8 cellular contexts compared by ENCODE assay signal in genomic region chr5:844426-844825, GRCh38. TPM values are rescaled to one million over a fixed set of nuclear protein-coding genes. Genes with fewer than 3 reads are reported as not detected.
DNase-seq lines count a peak whose midpoint lies in the region; ATAC-seq, FAIRE-seq and TF ChIP-seq lines count a peak whose summit lies in the region.
"Not testable (repeated sequence)": the region's sequence is repeated elsewhere in the genome, so short reads cannot be mapped to it uniquely, and the experiment has no call there.
"Had no signal": no experiment of that assay in that cellular context is flagged by ENCODE, and none has a peak within 500 bp of the region (broad histone marks: within the 10 kb centered on the region; RNA-seq: fewer than 3 reads in every experiment).

No MANE protein-coding gene starts in this region.

- TF ChIP-seq CTCF in RWPE2 (IDR thresholded peaks at IDR 0.05; ENCODE audit: poor library complexity, severe bottlenecking); H1 (IDR thresholded peaks at IDR 0.05; ENCODE audit: control extremely low read depth in 1 of 3, insufficient read depth in 1 of 3, low read depth in 1 of 3, low read length in 3 of 3); right atrium auricular region (IDR thresholded peaks at IDR 0.05); tibial artery (IDR thresholded peaks at IDR 0.05): not testable (repeated sequence)

- H3K36me3 ChIP-seq in RWPE2 (ENCODE audit: low read depth); H1 (ENCODE audit: control insufficient read depth in 2 of 4, insufficient read depth in 4 of 4, low read length in 3 of 4); tibial artery: not testable (repeated sequence)
- H3K36me3 ChIP-seq in right atrium auricular region: peaks cover 10% of the 10 kb centered on the region

- not testable (repeated sequence) for H3K27me3 ChIP-seq in RWPE2 (ENCODE audit: insufficient read depth, poor library complexity, severe bottlenecking); H1 (replicated peaks in 1 of 4; ENCODE audit: control insufficient read depth in 3 of 4, extremely low read depth in 1 of 4, insufficient read depth in 3 of 4, low read length in 3 of 4); right atrium auricular region; tibial artery

- H2BK20ac ChIP-seq in H1 (ENCODE audit: low read length): not testable (repeated sequence)

- H3K9ac ChIP-seq in H1 (replicated peaks in 1 of 4; ENCODE audit: extremely low read depth in 1 of 4, low read depth in 3 of 4, low read length in 3 of 4): not testable (repeated sequence)

- H3K56ac ChIP-seq in H1 (replicated peaks; ENCODE audit: insufficient read length, low read depth, low read length): not testable (repeated sequence)

- not testable (repeated sequence) for H3K23ac ChIP-seq in H1 (ENCODE audit: insufficient read length)

- H3K79me1 ChIP-seq in H1 (ENCODE audit: low read depth, low read length): not testable (repeated sequence)

- not testable (repeated sequence) for TF ChIP-seq EP300 in H1 (IDR thresholded peaks at IDR 0.05; ENCODE audit: borderline replicate concordance in 1 of 2, low read depth in 2 of 2, low read length in 2 of 2)

- CTCF ChIA-PET in H1 (lab: Charles Lee; ENCODE audit: partially characterized antibody): interaction anchor here (0.6 to 0.7 kb wide), 2 partner anchors 18 to 85 kb away, joined by 3 read pairs; no protein-coding TSS in a partner anchor

- not testable (repeated sequence) for H3K79me2 ChIP-seq in H1 (ENCODE audit: control insufficient read depth in 1 of 2, insufficient read depth in 2 of 2, low read length in 2 of 2)

- H4K91ac ChIP-seq in H1 (replicated peaks; ENCODE audit: insufficient read length, low read length): not testable (repeated sequence)

- TF ChIP-seq RAD21 in H1 (IDR thresholded peaks at IDR 0.05 in 1 of 2, conservative IDR thresholded peaks at IDR 0.05 in 1 of 2; ENCODE audit: low read depth in 2 of 2, low read length in 2 of 2): not testable (repeated sequence)

- H2BK5ac ChIP-seq in H1 (ENCODE audit: low read depth, low read length): not testable (repeated sequence)

- H3K4ac ChIP-seq in H1 (replicated peaks; ENCODE audit: insufficient read length, low read depth, low read length): not testable (repeated sequence)

- not testable (repeated sequence) for H4K20me1 ChIP-seq in H1 (replicated peaks in 1 of 2; ENCODE audit: control insufficient read depth in 1 of 2, insufficient read depth in 2 of 2, low read length in 2 of 2)

- WGBS in H1 (ENCODE audit: extremely low coverage in 1 of 2, insufficient coverage in 1 of 2, insufficient read length in 1 of 2, insufficient replicate concordance in 2 of 2, low coverage in 1 of 2, low lambda C conversion rate in 2 of 2, missing lambda C conversion rate in 1 of 2), 2 experiments: 87% methylated on average over 12 of the region's 16 CpGs; no CpG with 5 or more reads in 1 of the 2 experiments

- H2BK15ac ChIP-seq in H1 (ENCODE audit: low read length): not testable (repeated sequence)

- H4K8ac ChIP-seq in H1 (ENCODE audit: extremely low read depth, insufficient read depth, low read length): not testable (repeated sequence)

- not testable (repeated sequence) for H3K4me3 ChIP-seq in RWPE2 (ENCODE audit: severe bottlenecking); H1 (ENCODE audit: extremely low read depth in 1 of 4, insufficient read depth in 2 of 4, low read depth in 3 of 4, low read length in 4 of 4); right atrium auricular region; tibial artery

- not testable (repeated sequence) for H2BK12ac ChIP-seq in H1 (ENCODE audit: low read depth, low read length)

- H3K27ac ChIP-seq in RWPE2 (ENCODE audit: poor library complexity, severe bottlenecking); H1 (ENCODE audit: low read depth, low read length); right atrium auricular region; tibial artery: not testable (repeated sequence)

- H3K9me3 ChIP-seq in RWPE2 (ENCODE audit: severe bottlenecking); H1 (ENCODE audit: insufficient read depth in 2 of 2, low read depth in 1 of 2, low read length in 1 of 2); right atrium auricular region; tibial artery: not testable (repeated sequence)

- not testable (repeated sequence) for H2AK5ac ChIP-seq in H1 (ENCODE audit: low read depth, low read length)

- ATAC-seq in RWPE2 (ENCODE audit: low read depth); sciatic nerve: not testable (repeated sequence)

- H2AFZ ChIP-seq in H1 (ENCODE audit: low read length): not testable (repeated sequence)

- FAIRE-seq in H1 (lab: Jason Lieb, UNC): peak; percentile 19

- not testable (repeated sequence) for H3K14ac ChIP-seq in H1 (ENCODE audit: insufficient read length)

- H3K23me2 ChIP-seq in H1 (ENCODE audit: low read depth, low read length): not testable (repeated sequence)

- not testable (repeated sequence) for H3K4me2 ChIP-seq in H1 (ENCODE audit: insufficient read depth in 1 of 2, low read depth in 2 of 2, low read length in 2 of 2)

- TF ChIP-seq POLR2A in H1 (IDR thresholded peaks at IDR 0.05; ENCODE audit: control extremely low read depth in 1 of 2, low read depth in 2 of 2, low read length in 2 of 2): not testable (repeated sequence)

- H4K5ac ChIP-seq in H1 (ENCODE audit: insufficient read length, low read depth, low read length): not testable (repeated sequence)

- POLR2A ChIA-PET in H1 (lab: Charles Lee; ENCODE audit: partially characterized antibody): not testable (repeated sequence)

- not testable (repeated sequence) for H3K4me1 ChIP-seq in RWPE2 (ENCODE audit: insufficient read depth, poor library complexity, severe bottlenecking); H1 (replicated peaks in 1 of 4; ENCODE audit: control insufficient read depth in 3 of 4, insufficient read depth in 4 of 4, low read length in 3 of 4); right atrium auricular region; tibial artery

- not testable (repeated sequence) for H3K18ac ChIP-seq in H1 (ENCODE audit: extremely low read depth, low read length)

- peak; percentile 52 for DNase-seq in RWPE2 (ENCODE audit: low spot score)
- peak; percentile 61 for DNase-seq in activated effector memory CD4-positive, alpha-beta T cell treated with anti-CD3 and anti-CD28 coated beads, Interleukin-2, amount 50 U/mL, for 16 hours
- DNase-seq in H1 (ENCODE audit: low read depth in 1 of 2, low spot score in 2 of 2): not testable (repeated sequence)
- DNase-seq in right atrium auricular region (ENCODE audit: low spot score): peak; percentile 57
- peak; percentile 92 for DNase-seq in mesenteric fat pad (ENCODE audit: low spot score)
- peak; percentile 58 for DNase-seq in sciatic nerve (ENCODE audit: low spot score)
- DNase-seq in tibial artery: peak; percentile 14 to 54

- not testable (repeated sequence) for H2BK120ac ChIP-seq in H1 (replicated peaks; ENCODE audit: low read depth, low read length)

- intact Hi-C loops in sciatic nerve (cut with DNase I): loop anchor here (5.0 kb wide), 1 partner anchor 87 kb away; no protein-coding TSS in a partner anchor
- intact Hi-C loops in tibial artery (cut with DNase I; ENCODE audit: low total_unique reads): not testable (repeated sequence)

RNA-seq across cellular contexts. Expression of gene ZDHHC11, which starts 6.4 kb away (rescaled TPM):
- total RNA-seq in H1 (2021; fragmentation: NEBNext Ultra II Directional; extraction: Animal tissue kit (Norgen Biotek cat#: 25700)): 16.6 and 19.8 TPM in 2 replicates
- polyA plus RNA-seq in H1 (2011; rRNA removed): 4.7 and 10.8 TPM in 2 replicates
- polyA plus RNA-seq in H1 (2011; cell fraction: cytosol; rRNA removed): 4.3 TPM
- polyA plus RNA-seq in H1 (2011; cell fraction: nucleus; rRNA removed): 78.4 TPM
- polyA plus RNA-seq in H1 (2012, experiment 1 of 2): 27.8 to 38.5 TPM (median 36.1 TPM) in 4 replicates
- 2.5 TPM for polyA plus RNA-seq in H1 (2012, experiment 2 of 2)
- 6.1 TPM for polyA plus RNA-seq in H1 (2013, experiment 1 of 2)
- polyA plus RNA-seq in H1 (2013, experiment 2 of 2): 5.6 TPM
- polyA minus RNA-seq in H1 (2011; rRNA and poly(A)+ RNA removed): 16.1 and 19.7 TPM in 2 replicates
- polyA minus RNA-seq in H1 (2011; cell fraction: cytosol; rRNA and poly(A)+ RNA removed): 14.1 TPM
- polyA minus RNA-seq in H1 (2011; cell fraction: nucleus; rRNA and poly(A)+ RNA removed): 35.3 TPM
- 10 to 100 TPM; 10.8 to 16.2 TPM for total RNA-seq in right atrium auricular region
- 11.0 TPM for total RNA-seq in mesenteric fat pad
- total RNA-seq in sciatic nerve: 4.9 TPM
- polyA plus RNA-seq: CD8-positive, alpha-beta memory T cell had no signal

RNA-seq across cellular contexts. Expression of gene BRD9, which starts 48.2 kb away (rescaled TPM):
- total RNA-seq in H1 (2021; fragmentation: NEBNext Ultra II Directional; extraction: Animal tissue kit (Norgen Biotek cat#: 25700)): 46.5 and 49.4 TPM in 2 replicates
- 9.3 and 16.2 TPM in 2 replicates for polyA plus RNA-seq in H1 (2011; rRNA removed)
- polyA plus RNA-seq in H1 (2011; cell fraction: cytosol; rRNA removed): 17.0 TPM
- polyA plus RNA-seq in H1 (2011; cell fraction: nucleus; rRNA removed): 50.5 TPM
- 36.8 to 40.3 TPM (median 39.2 TPM) in 4 replicates for polyA plus RNA-seq in H1 (2012, experiment 1 of 2)
- 14.0 TPM for polyA plus RNA-seq in H1 (2012, experiment 2 of 2)
- 29.3 TPM for polyA plus RNA-seq in H1 (2013, experiment 1 of 2)
- polyA plus RNA-seq in H1 (2013, experiment 2 of 2): 26.5 TPM
- polyA minus RNA-seq in H1 (2011; rRNA and poly(A)+ RNA removed): 22.4 and 30.0 TPM in 2 replicates
- 18.1 TPM for polyA minus RNA-seq in H1 (2011; cell fraction: cytosol; rRNA and poly(A)+ RNA removed)
- 48.6 TPM for polyA minus RNA-seq in H1 (2011; cell fraction: nucleus; rRNA and poly(A)+ RNA removed)
- total RNA-seq in right atrium auricular region (10 to 100 TPM; 15.0 to 16.1 TPM), mesenteric fat pad (38.2 TPM), sciatic nerve (38.5 TPM)

RNA-seq across cellular contexts. Expression of gene TRIP13, which starts 48.3 kb away (rescaled TPM):
- 34.5 and 39.2 TPM in 2 replicates for total RNA-seq in H1 (2021; fragmentation: NEBNext Ultra II Directional; extraction: Animal tissue kit (Norgen Biotek cat#: 25700))
- polyA plus RNA-seq in H1 (2011; rRNA removed): 17.9 and 20.0 TPM in 2 replicates
- polyA plus RNA-seq in H1 (2011; cell fraction: cytosol; rRNA removed): 28.8 TPM
- polyA plus RNA-seq in H1 (2011; cell fraction: nucleus; rRNA removed): 27.0 TPM
- 26.9 to 37.9 TPM (median 33.7 TPM) in 4 replicates for polyA plus RNA-seq in H1 (2012, experiment 1 of 2)
- polyA plus RNA-seq in H1 (2012, experiment 2 of 2): 13.1 TPM
- polyA plus RNA-seq in H1 (2013, experiment 1 of 2): 33.0 TPM
- 33.3 TPM for polyA plus RNA-seq in H1 (2013, experiment 2 of 2)
- polyA minus RNA-seq in H1 (2011; rRNA and poly(A)+ RNA removed): 29.1 and 53.1 TPM in 2 replicates
- polyA minus RNA-seq in H1 (2011; cell fraction: cytosol; rRNA and poly(A)+ RNA removed): 20.4 TPM
- polyA minus RNA-seq in H1 (2011; cell fraction: nucleus; rRNA and poly(A)+ RNA removed): 24.3 TPM
- total RNA-seq in right atrium auricular region: under 1 TPM; 0.20 to 0.93 TPM
- total RNA-seq in mesenteric fat pad: 1.2 TPM
- 0.89 TPM for total RNA-seq in sciatic nerve

RNA-seq across cellular contexts. Expression of gene ZDHHC11B, which starts 59.9 kb away (rescaled TPM):
- 1.9 and 2.5 TPM in 2 replicates for total RNA-seq in H1 (2021; fragmentation: NEBNext Ultra II Directional; extraction: Animal tissue kit (Norgen Biotek cat#: 25700))
- polyA plus RNA-seq in H1 (2011; rRNA removed): 0.29 and 0.57 TPM in 2 replicates
- polyA plus RNA-seq in H1 (2011; cell fraction: cytosol; rRNA removed): 0.36 TPM
- 2.7 TPM for polyA plus RNA-seq in H1 (2011; cell fraction: nucleus; rRNA removed)
- polyA plus RNA-seq in H1 (2012, experiment 1 of 2): 0.84 to 1.5 TPM (median 1.4 TPM) in 4 replicates
- 0.24 TPM for polyA plus RNA-seq in H1 (2012, experiment 2 of 2)
- polyA plus RNA-seq in H1 (2013, experiment 1 of 2): 0.79 TPM
- polyA plus RNA-seq in H1 (2013, experiment 2 of 2): 0.55 TPM
- 0.85 and 1.1 TPM in 2 replicates for polyA minus RNA-seq in H1 (2011; rRNA and poly(A)+ RNA removed)
- 1.3 TPM for polyA minus RNA-seq in H1 (2011; cell fraction: cytosol; rRNA and poly(A)+ RNA removed)
- polyA minus RNA-seq in H1 (2011; cell fraction: nucleus; rRNA and poly(A)+ RNA removed): 1.6 TPM
- 1 to 10 TPM; 4.0 to 7.5 TPM for total RNA-seq in right atrium auricular region
- 6.9 TPM for total RNA-seq in mesenteric fat pad
- total RNA-seq in sciatic nerve: 1.9 TPM
- polyA plus RNA-seq: CD8-positive, alpha-beta memory T cell had no signal

Comparison
In these comparisons a context has a peak if more than half of its experiments do, and no peak if none do; other contexts are left out.
1. RNA of gene TRIP13, which starts 48.3 kb away (total RNA-seq): 34.5 to 39.2 TPM in H1; 1.2 TPM in mesenteric fat pad (single experiment), 0.20 to 0.93 TPM in right atrium auricular region and 0.89 TPM in sciatic nerve (single experiment); every median in the first group is over 10 times any median in the second.